Comparison of ENCODE assay signal across 9 cellular contexts in the genomic region with DNA sequence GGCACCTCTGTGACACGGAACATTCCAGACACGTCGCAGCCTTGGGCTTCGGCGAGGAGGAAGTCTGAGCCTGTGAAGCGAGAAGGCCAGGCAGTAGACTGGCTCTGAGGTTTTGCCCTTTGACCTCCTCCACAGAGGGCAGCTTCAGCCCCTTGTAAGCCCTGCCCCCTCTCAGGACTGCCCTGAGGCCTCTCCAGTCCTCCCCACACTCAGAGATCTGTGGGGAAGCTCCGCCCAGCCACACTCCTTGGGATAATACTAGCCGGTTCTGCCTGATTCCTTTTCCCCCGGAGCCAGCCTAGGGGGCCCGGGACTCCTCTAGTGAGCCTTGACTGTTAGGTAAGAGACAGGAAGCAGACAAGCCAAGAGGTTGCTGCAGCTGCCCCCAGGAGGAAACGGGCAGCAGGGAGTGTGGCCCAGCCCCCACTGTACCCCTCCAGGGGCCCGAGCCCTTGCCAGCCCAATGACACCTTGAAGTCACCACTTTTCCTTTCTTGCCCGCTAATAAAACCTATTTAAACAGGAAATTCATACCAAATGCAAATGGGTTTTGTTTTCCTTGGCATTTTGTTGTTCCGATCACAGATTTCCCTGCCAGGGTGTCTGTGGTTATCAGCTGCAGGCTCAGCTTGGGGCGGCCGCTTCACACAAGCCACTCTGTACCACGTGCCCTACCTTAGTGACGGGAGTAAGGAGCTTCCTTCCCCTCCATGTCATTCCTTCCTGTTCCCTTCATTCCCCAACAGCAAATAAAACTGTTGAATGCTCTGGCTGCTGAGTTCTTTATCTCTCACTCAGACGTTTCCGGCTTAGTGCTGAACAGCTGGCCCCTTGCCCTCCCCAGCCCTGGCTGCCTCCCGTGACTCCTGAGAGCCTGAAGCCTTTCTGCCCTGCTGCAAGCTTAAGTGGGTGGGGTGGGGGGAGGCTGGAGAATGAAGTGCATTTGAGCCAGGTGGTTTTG.
DNase-seq lines count a peak whose midpoint lies in the region; ATAC-seq, FAIRE-seq and TF ChIP-seq lines count a peak whose summit lies in the region.
"Had no signal": no experiment of that assay in that cellular context is flagged by ENCODE, and none has a peak within 500 bp of the region (broad histone marks: within the 10 kb centered on the region; RNA-seq: fewer than 3 reads in every experiment).

No MANE protein-coding gene starts in this region.

- H3K9me3 ChIP-seq in OCI-LY1 (ENCODE audit: low read length) (no peaks in the 10 kb centered on the region), mammary epithelial cell (replicated peaks; ENCODE audit: insufficient read depth, low read length) (no peaks in the 10 kb centered on the region), small intestine (ENCODE audit: control insufficient read depth, low read depth) (no peaks in the 10 kb centered on the region)

- no peaks in the 10 kb centered on the region for H4K20me1 ChIP-seq in OCI-LY1 (ENCODE audit: insufficient read depth, low read length)
- no peaks in the 10 kb centered on the region for H4K20me1 ChIP-seq in mammary epithelial cell (ENCODE audit: insufficient read depth, low read length)

- CTCF ChIA-PET in mammary epithelial cell (lab: Charles Lee; ENCODE audit: low non-redundant PET) = no interaction called here

- peaks cover 35% of the 10 kb centered on the region for H3K4me1 ChIP-seq in OCI-LY1 (ENCODE audit: insufficient read depth, low read length, severe bottlenecking)
- peaks cover 30% of the 10 kb centered on the region for H3K4me1 ChIP-seq in mammary epithelial cell (ENCODE audit: insufficient read depth, low read length)
- H3K4me1 ChIP-seq in small intestine (ENCODE audit: control insufficient read depth in 2 of 2, insufficient read depth in 1 of 2, low read depth in 1 of 2, low read length in 1 of 2) = peaks cover 0 to 11% of the 10 kb centered on the region in 2 donors

- ATAC-seq in GM18867 (IDR thresholded peaks at IDR 0.05; ENCODE audit: unreplicated experiment) = no peak

- intact Hi-C loops in mammary epithelial cell (cut with micrococcal nuclease) = loop anchor here (2.0 to 5.0 kb wide), 2 partner anchors 21 to 38 kb away; no protein-coding TSS in a partner anchor

- peak overlapping the region; percentile 53; the same call in 1 of the 2 replicates for H3K9ac ChIP-seq in OCI-LY1 (ENCODE audit: low read length)
- H3K9ac ChIP-seq in mammary epithelial cell (ENCODE audit: insufficient read depth, low read length) = no peak overlapping the region

- H3K79me2 ChIP-seq in OCI-LY1 (ENCODE audit: insufficient read depth, low read length) (no peaks in the 10 kb centered on the region), mammary epithelial cell (ENCODE audit: insufficient read depth, low read length) (no peaks in the 10 kb centered on the region)

- H3K36me3 ChIP-seq in OCI-LY1 (ENCODE audit: insufficient read depth, low read length) (no peaks in the 10 kb centered on the region), mammary epithelial cell (ENCODE audit: insufficient read depth, low read length) (no peaks in the 10 kb centered on the region), small intestine (ENCODE audit: control insufficient read depth in 2 of 2, insufficient read depth in 2 of 2, low read length in 2 of 2) (no peaks in the 10 kb centered on the region)

- no peaks in the 10 kb centered on the region for H3K9me2 ChIP-seq in OCI-LY1 (ENCODE audit: low read depth, low read length)

- peak overlapping the region; percentile 38 for H3K27ac ChIP-seq in HL-60 (replicated peaks)
- peak overlapping the region; percentile 84 for H3K27ac ChIP-seq in OCI-LY1 (ENCODE audit: low read depth, low read length, poor library complexity, severe bottlenecking)
- H3K27ac ChIP-seq in mammary epithelial cell (ENCODE audit: insufficient read depth, low read depth, low read length) = no peak overlapping the region
- peak overlapping the region in 1 of 2 donors; percentile 87 for H3K27ac ChIP-seq in small intestine (ENCODE audit: low read depth in 1 of 2, low read length in 1 of 2)

- H3K4me2 ChIP-seq in OCI-LY1 (ENCODE audit: low read length) (peak overlapping the region; percentile 64), mammary epithelial cell (ENCODE audit: insufficient read depth, low read depth, low read length) (peak overlapping the region; percentile 60)

- WGBS in mammary epithelial cell (ENCODE audit: low coverage, missing lambda C conversion rate) = 12% methylated on average over 18 of the region's 21 CpGs
- WGBS in small intestine, 3 donors = 6 to 14% (median 12%) methylated on average over 21 of the region's 21 CpGs

- TF ChIP-seq CTCF in HL-60 (IDR thresholded peaks at IDR 0.05; ENCODE audit: insufficient read depth, low read length) (no peak), OCI-LY1 (IDR thresholded peaks at IDR 0.05; ENCODE audit: low read length) (no peak), mammary epithelial cell (conservative IDR thresholded peaks at IDR 0.05 in 1 of 2, IDR thresholded peaks at IDR 0.05 in 1 of 2; ENCODE audit: extremely low read depth in 1 of 2, insufficient read depth in 1 of 2, low read depth in 1 of 2, low read length in 2 of 2) (no peak)

- in situ Hi-C loops in mammary epithelial cell (cut with MboI; ENCODE audit: low sequenced_read_pairs in 2 of 2) = no loop called here

- DNase-seq in COLO668 (lab: John Stamatoyannopoulos, UW; ENCODE audit: unreplicated experiment) = peak; percentile 90
- peak; percentile 45 for DNase-seq in GM19239 (ENCODE audit: insufficient read length, low spot score)
- DNase-seq in HL-60 (ENCODE audit: low read depth in 1 of 2, low spot score in 1 of 2) = peak; percentile 60 to 66
- DNase-seq in mammary epithelial cell = peak; percentile 46
- peak; percentile 82 for DNase-seq in iris pigment epithelial cell (ENCODE audit: low read depth)
- peak; percentile 81 for DNase-seq in small intestine

- H3K27me3 ChIP-seq in HL-60 (ENCODE audit: insufficient read depth, poor library complexity, severe bottlenecking) (no peaks in the 10 kb centered on the region), OCI-LY1 (ENCODE audit: insufficient read depth, low read length) (no peaks in the 10 kb centered on the region), mammary epithelial cell (ENCODE audit: insufficient read depth, low read length) (no peaks in the 10 kb centered on the region), small intestine (ENCODE audit: control insufficient read depth in 2 of 2, insufficient read depth in 2 of 2, low read length in 2 of 2) (no peaks in the 10 kb centered on the region)

- dilution Hi-C loops in mammary epithelial cell (cut with HindIII; ENCODE audit: low sequenced_read_pairs) = no loop called here

- no peaks in the 10 kb centered on the region for H3F3A ChIP-seq in OCI-LY1 (ENCODE audit: insufficient read depth, low read length)

- H3K4me3 ChIP-seq in HL-60 (replicated peaks; ENCODE audit: insufficient read depth, low read length) (no peak overlapping the region), OCI-LY1 (ENCODE audit: low read depth, low read length, poor library complexity, severe bottlenecking) (peak overlapping the region; percentile 43), mammary epithelial cell (replicated peaks in 1 of 3; ENCODE audit: insufficient read depth in 1 of 3, low read depth in 2 of 3, low read length in 3 of 3) (no peak overlapping the region), small intestine (ENCODE audit: low read depth in 1 of 2, low read length in 2 of 2) (no peak overlapping the region)

- H2AFZ ChIP-seq in OCI-LY1 (ENCODE audit: low read length) = peak overlapping the region; percentile 11; the same call in 1 of the 2 replicates
- peak overlapping the region; percentile 76 for H2AFZ ChIP-seq in mammary epithelial cell (ENCODE audit: low read depth, low read length)

- FAIRE-seq in GM19239 (lab: Jason Lieb, UNC) = peak; percentile 94
- FAIRE-seq in small intestine (lab: Jason Lieb, UNC) = no peak
- FAIRE-seq: TTC549 had no signal

- no TSS peak for BruUV-seq in mammary epithelial cell (replicated peaks; lab: Mats Ljungman, UMichigan)
